In the genomic region with DNA sequence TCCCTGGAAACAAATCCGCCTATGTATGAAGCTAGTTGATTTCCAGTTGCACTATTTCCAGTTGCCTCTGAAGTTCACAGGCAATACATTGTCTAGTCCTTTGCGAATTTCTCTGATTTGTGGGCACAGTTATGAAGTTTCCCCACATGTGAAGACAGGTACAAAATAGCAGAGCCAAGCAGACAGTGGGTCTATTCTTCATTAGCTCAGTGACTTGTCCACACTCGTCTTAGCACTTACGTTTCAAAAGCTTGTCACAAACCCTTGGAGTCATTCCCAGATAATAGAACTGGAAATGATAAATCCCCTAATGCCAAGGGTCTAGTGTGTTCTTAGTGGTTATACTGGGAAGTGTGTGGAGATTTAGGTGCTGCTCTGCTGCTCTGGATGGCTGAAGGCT, we compare ENCODE assay signal across 26 cellular contexts.
"Had no signal": no experiment of that assay in that cellular context is flagged by ENCODE, and none has a peak within 500 bp of the region (broad histone marks: within the 10 kb centered on the region; RNA-seq: fewer than 3 reads in every experiment).

No MANE protein-coding gene starts in this region.

- H2AFZ ChIP-seq: neural progenitor cell had no signal

- ATAC-seq: activated CD8-positive, alpha-beta T cell treated with anti-CD3 and anti-CD28 coated beads for 36 hours; activated T-cell treated with anti-CD3 and anti-CD28 coated beads, Interleukin-2, amount 50 U/mL, for 4 hours; activated T-helper 17 cell treated with anti-CD3 and anti-CD28 coated beads, Interleukin-2, amount 50 U/mL, for 72 hours; gastroesophageal sphincter; natural killer cell; right lobe of liver; WTC11 had no signal

- H3K9ac ChIP-seq: neural progenitor cell had no signal

- H3K9me3 Mint-ChIP-seq: activated CD8-positive, alpha-beta T cell treated with anti-CD3 and anti-CD28 coated beads for 36 hours; activated T-cell treated with anti-CD3 and anti-CD28 coated beads, Interleukin-2, amount 50 U/mL, for 4 hours; activated T-helper 17 cell treated with anti-CD3 and anti-CD28 coated beads, Interleukin-2, amount 50 U/mL, for 72 hours; immature natural killer cell; memory B cell; natural killer cell; neural progenitor cell; stimulated activated naive CD8-positive, alpha-beta T cell treated with anti-CD3 and anti-CD28 coated beads, Interleukin-15, Interleukin-2, amounts not matched to agents 100 ng/mL and 50 ng/mL, for 24 hours; WTC11 had no signal

- H3K4me3 ChIP-seq: gastroesophageal sphincter, neural progenitor cell, right lobe of liver, thoracic aorta, upper lobe of left lung, vagina had no signal

- H3K27ac ChIP-seq: brain microvascular endothelial cell, gastroesophageal sphincter, neural progenitor cell, right lobe of liver, thoracic aorta, upper lobe of left lung, vagina had no signal

- H3K27me3 ChIP-seq: brain microvascular endothelial cell, gastroesophageal sphincter, neural progenitor cell, right lobe of liver, upper lobe of left lung, vagina had no signal

- DNase-seq: activated CD4-positive, alpha-beta T cell treated with anti-CD3 and anti-CD28 coated beads for 1 hour; activated CD4-positive, alpha-beta T cell treated with anti-CD3 and anti-CD28 coated beads, Interleukin-2, amount 50 U/mL, for 1 hour; activated CD8-positive, alpha-beta T cell treated with anti-CD3 and anti-CD28 coated beads for 36 hours; activated gamma-delta T cell treated with Interleukin-2 at 50 U/mL for 16 hours; activated naive CD4-positive, alpha-beta T cell treated with anti-CD3 and anti-CD28 coated beads, Interleukin-2, amount 50 U/mL, for 16 hours; activated T-cell treated with anti-CD3 and anti-CD28 coated beads, Interleukin-2, amount 50 U/mL, for 4 hours; amniotic stem cell; brain microvascular endothelial cell; caudate nucleus; hypothalamus; immature natural killer cell; natural killer cell; occipital lobe; right lobe of liver; stimulated activated CD4-positive, alpha-beta T cell treated with anti-CD3 and anti-CD28 coated beads, Interleukin-12 subunit alpha, Interleukin-12 subunit beta, amount 100 ng/mL, for 4 hours; stimulated activated CD4-positive, alpha-beta T cell treated with anti-CD3 and anti-CD28 coated beads, Interleukin-4, amount 100 ng/mL, for 1 hour; T-helper 2 cell; upper lobe of left lung had no signal

- H3K4me1 Mint-ChIP-seq: activated T-helper 17 cell treated with anti-CD3 and anti-CD28 coated beads, Interleukin-2, amount 50 U/mL, for 72 hours had no signal

- H3K4me1 ChIP-seq: gastroesophageal sphincter, neural progenitor cell, right lobe of liver, upper lobe of left lung had no signal

- H3K27ac Mint-ChIP-seq: activated T-helper 17 cell treated with anti-CD3 and anti-CD28 coated beads, Interleukin-2, amount 50 U/mL, for 72 hours; memory B cell; neural progenitor cell; stimulated activated naive CD8-positive, alpha-beta T cell treated with anti-CD3 and anti-CD28 coated beads, Interleukin-15, Interleukin-2, amounts not matched to agents 100 ng/mL and 50 ng/mL, for 24 hours had no signal

- H3K9me3 ChIP-seq: gastroesophageal sphincter, right lobe of liver, thoracic aorta, upper lobe of left lung, vagina had no signal

- H3K4me3 Mint-ChIP-seq: activated CD8-positive, alpha-beta T cell treated with anti-CD3 and anti-CD28 coated beads for 36 hours; activated T-cell treated with anti-CD3 and anti-CD28 coated beads, Interleukin-2, amount 50 U/mL, for 4 hours; activated T-helper 17 cell treated with anti-CD3 and anti-CD28 coated beads, Interleukin-2, amount 50 U/mL, for 72 hours; immature natural killer cell; memory B cell; natural killer cell; neural progenitor cell; stimulated activated naive CD8-positive, alpha-beta T cell treated with anti-CD3 and anti-CD28 coated beads, Interleukin-15, Interleukin-2, amounts not matched to agents 100 ng/mL and 50 ng/mL, for 24 hours; WTC11 had no signal

- H3K4me2 ChIP-seq: neural progenitor cell had no signal

- H3K27me3 Mint-ChIP-seq: activated CD8-positive, alpha-beta T cell treated with anti-CD3 and anti-CD28 coated beads for 36 hours; activated T-helper 17 cell treated with anti-CD3 and anti-CD28 coated beads, Interleukin-2, amount 50 U/mL, for 72 hours; memory B cell; stimulated activated naive CD8-positive, alpha-beta T cell treated with anti-CD3 and anti-CD28 coated beads, Interleukin-15, Interleukin-2, amounts not matched to agents 100 ng/mL and 50 ng/mL, for 24 hours had no signal
